8 cellular contexts compared by ENCODE assay signal in genomic region chr10:102632394-102633062, GRCh38. TPM values are rescaled to one million over a fixed set of nuclear protein-coding genes. Genes with fewer than 3 reads are reported as not detected.
A peak's percentile ranks its signal among the peaks of the same experiment; 100 is the strongest.
DNase-seq lines count a peak whose midpoint lies in the region; ATAC-seq, FAIRE-seq and TF ChIP-seq lines count a peak whose summit lies in the region.

No MANE protein-coding gene starts in this region.

- H3K4me3 ChIP-seq in brain microvascular endothelial cell (ENCODE audit: low read depth, low read length) (no peak overlapping the region), uterus (no peak overlapping the region)

- no peak for ATAC-seq in memory B cell (ENCODE audit: low read depth)

- intact Hi-C loops in activated naive CD4-positive, alpha-beta T cell treated with anti-CD3 and anti-CD28 coated beads for 36 hours (cut with micrococcal nuclease): loop anchor here (1.0 kb wide), 1 partner anchor 10 kb away; no protein-coding TSS in a partner anchor
- intact Hi-C loops in uterus (cut with DNase I; ENCODE audit: low total_unique reads): no loop called here

- no peaks in the 10 kb centered on the region for H3K9me3 Mint-ChIP-seq in activated naive CD4-positive, alpha-beta T cell treated with anti-CD3 and anti-CD28 coated beads for 36 hours
- H3K9me3 Mint-ChIP-seq in memory B cell: no peaks in the 10 kb centered on the region

- peaks cover 11 to 25% of the 10 kb centered on the region in 2 donors for H3K4me1 ChIP-seq in uterus

- H3K36me3 Mint-ChIP-seq in activated naive CD4-positive, alpha-beta T cell treated with anti-CD3 and anti-CD28 coated beads for 36 hours (ENCODE audit: low read depth): no peaks in the 10 kb centered on the region
- peaks cover 7% of the 10 kb centered on the region for H3K36me3 Mint-ChIP-seq in memory B cell

- peak; percentile 46 for DNase-seq in activated naive CD4-positive, alpha-beta T cell treated with anti-CD3 and anti-CD28 coated beads for 36 hours
- no peak for DNase-seq in activated naive CD4-positive, alpha-beta T cell treated with anti-CD3 and anti-CD28 coated beads, Interleukin-2, amount 50 U/mL, for 16 hours
- DNase-seq in brain microvascular endothelial cell (no peak), memory B cell (ENCODE audit: low spot score in 2 of 2) (no peak), uterus (peak in 1 of 2 donors; percentile 48), NCI-H446 (lab: John Stamatoyannopoulos, UW) (no peak), DMS53 treated with DMSO at 0.1 percent for 48 hours (lab: John Stamatoyannopoulos, UW; ENCODE audit: unreplicated experiment) (no peak), GM19239 (ENCODE audit: insufficient read length, low spot score) (no peak)

- H3K27ac ChIP-seq in brain microvascular endothelial cell (peak overlapping the region; percentile 65), uterus (peak overlapping the region; percentile 64 to 70)

- in situ Hi-C loops in brain microvascular endothelial cell (cut with HindIII; ENCODE audit: low pct_ligation_motif_present, low sequenced_read_pairs): no loop called here

- no peak overlapping the region for H3K4me3 Mint-ChIP-seq in activated naive CD4-positive, alpha-beta T cell treated with anti-CD3 and anti-CD28 coated beads for 36 hours
- no peak overlapping the region for H3K4me3 Mint-ChIP-seq in memory B cell

- no peaks in the 10 kb centered on the region for H3K36me3 ChIP-seq in brain microvascular endothelial cell (replicated peaks)
- no peaks in the 10 kb centered on the region for H3K36me3 ChIP-seq in uterus

- H3K27me3 Mint-ChIP-seq in activated naive CD4-positive, alpha-beta T cell treated with anti-CD3 and anti-CD28 coated beads for 36 hours (ENCODE audit: low read depth): no peaks in the 10 kb centered on the region
- H3K27me3 Mint-ChIP-seq in memory B cell: no peaks in the 10 kb centered on the region

- TF ChIP-seq POLR2A in uterus (IDR thresholded peaks at IDR 0.05): no peak

- H3K27me3 ChIP-seq in brain microvascular endothelial cell (replicated peaks): no peaks in the 10 kb centered on the region
- no peaks in the 10 kb centered on the region for H3K27me3 ChIP-seq in uterus

- H3K9me3 ChIP-seq in uterus: no peaks in the 10 kb centered on the region

- peaks cover 41% of the 10 kb centered on the region for H3K4me1 Mint-ChIP-seq in activated naive CD4-positive, alpha-beta T cell treated with anti-CD3 and anti-CD28 coated beads for 36 hours (ENCODE audit: low read depth)
- peaks cover 15% of the 10 kb centered on the region for H3K4me1 Mint-ChIP-seq in memory B cell

- H3K27ac Mint-ChIP-seq in activated naive CD4-positive, alpha-beta T cell treated with anti-CD3 and anti-CD28 coated beads for 36 hours: peak overlapping the region; percentile 62
- H3K27ac Mint-ChIP-seq in memory B cell: peak overlapping the region; percentile 18

- CTCF ChIA-PET in activated naive CD4-positive, alpha-beta T cell treated with anti-CD3 and anti-CD28 coated beads for 36 hours (lab: Charles Lee): interaction anchor here (0.5 to 1.1 kb wide), 3 partner anchors 18 to 21 kb away, joined by 3 to 8 read pairs (median 4); no protein-coding TSS in a partner anchor

- no peak for FAIRE-seq in GM19239 (lab: Jason Lieb, UNC)

- TF ChIP-seq CTCF in brain microvascular endothelial cell (IDR thresholded peaks at IDR 0.05; ENCODE audit: low read depth, low read length, missing control alignments) (peak; percentile 2), uterus (IDR thresholded peaks at IDR 0.05) (no peak)

RNA-seq across cellular contexts. Expression of gene TRIM8, which starts 11.8 kb away (rescaled TPM):
- total RNA-seq in activated naive CD4-positive, alpha-beta T cell treated with anti-CD3 and anti-CD28 coated beads for 36 hours: 10 to 100 TPM; 18.8 to 20.0 TPM
- 100 to 1,000 TPM in 2 of 4 donors, 10 to 100 TPM in 2; 71.2 to 119 (median 102) TPM for total RNA-seq in uterus
